Comparison of ENCODE assay signal across 8 cellular contexts in genomic region chr16:17476414-17477259, GRCh38. TPM values are rescaled to one million over a fixed set of nuclear protein-coding genes. Genes with fewer than 3 reads are reported as not detected.
DNase-seq lines count a peak whose midpoint lies in the region; ATAC-seq and TF ChIP-seq lines count a peak whose summit lies in the region.

No MANE protein-coding gene starts in this region.

- peaks cover 25% of the 10 kb centered on the region for H3K27me3 ChIP-seq in adipocyte (replicated peaks; ENCODE audit: control insufficient read depth, insufficient read depth, low read length)
- H3K27me3 ChIP-seq in smooth muscle cell (ENCODE audit: low read depth): no peaks in the 10 kb centered on the region

- no peak for ATAC-seq in HG03097 (IDR thresholded peaks at IDR 0.05; ENCODE audit: low FRiP score, unreplicated experiment)

- H3K79me2 ChIP-seq in smooth muscle cell (ENCODE audit: low read depth): no peaks in the 10 kb centered on the region

- peak; percentile 10 to 35 for DNase-seq in NOMO-1 (lab: John Stamatoyannopoulos, UW; ENCODE audit: unreplicated experiment in 2 of 2)
- no peak for DNase-seq in NOMO-1 treated with dmso at 0.1 percent for 144 hours (lab: John Stamatoyannopoulos, UW; ENCODE audit: unreplicated experiment)
- peak; percentile 85 for DNase-seq in HuH-7 (ENCODE audit: low spot score)
- DNase-seq in RKO (ENCODE audit: low spot score): peak; percentile 73
- peak; percentile 89 for DNase-seq in adipocyte (ENCODE audit: low read depth)
- peak; percentile 69 for DNase-seq in hepatic stellate cell (ENCODE audit: low spot score)
- no peak for DNase-seq in smooth muscle cell (lab: John Stamatoyannopoulos, UW; ENCODE audit: unreplicated experiment)

- H3K36me3 ChIP-seq in adipocyte (ENCODE audit: control insufficient read depth, insufficient read depth, low read length, severe bottlenecking) (no peaks in the 10 kb centered on the region), smooth muscle cell (ENCODE audit: low read depth) (no peaks in the 10 kb centered on the region)

- H3K4me1 ChIP-seq in adipocyte (ENCODE audit: control insufficient read depth, insufficient read depth, low read length) (peaks cover 24% of the 10 kb centered on the region), smooth muscle cell (ENCODE audit: low read depth) (peaks cover 4% of the 10 kb centered on the region)

- peaks cover 5% of the 10 kb centered on the region for H3K9me3 ChIP-seq in adipocyte (ENCODE audit: control insufficient read depth, low read length)
- H3K9me3 ChIP-seq in smooth muscle cell (replicated peaks; ENCODE audit: low read depth): no peaks in the 10 kb centered on the region

- no peak overlapping the region for H3K9ac ChIP-seq in adipocyte (ENCODE audit: low read length)
- no peak overlapping the region for H3K9ac ChIP-seq in smooth muscle cell (ENCODE audit: low read depth)

- H3K27ac ChIP-seq in smooth muscle cell (ENCODE audit: low read depth): no peak overlapping the region

- H3F3A ChIP-seq in smooth muscle cell (ENCODE audit: low read depth): peaks cover 6% of the 10 kb centered on the region

- peak; percentile 59 for TF ChIP-seq CTCF in smooth muscle cell (IDR thresholded peaks at IDR 0.05; ENCODE audit: borderline replicate concordance, insufficient read depth, poor library complexity, severe bottlenecking)

- no peak overlapping the region for H3K4me3 ChIP-seq in adipocyte (ENCODE audit: low read length)
- no peak overlapping the region for H3K4me3 ChIP-seq in smooth muscle cell

- 37% methylated on average over 11 of the region's 11 CpGs for WGBS in smooth muscle cell (ENCODE audit: low lambda C conversion rate)

- H2AFZ ChIP-seq in smooth muscle cell (ENCODE audit: low read depth): no peak overlapping the region

- no peaks in the 10 kb centered on the region for H4K20me1 ChIP-seq in smooth muscle cell (ENCODE audit: low read depth)

- H3K4me2 ChIP-seq in smooth muscle cell: no peak overlapping the region

RNA-seq across cellular contexts. Expression of gene XYLT1, which starts 5.9 kb away (rescaled TPM):
- total RNA-seq in smooth muscle cell: 19.9 and 22.4 TPM in 2 replicates
- polyA plus RNA-seq in smooth muscle cell: 8.2 and 9.5 TPM in 2 replicates

Comparison
In these comparisons a context has a peak if more than half of its experiments do, and no peak if none do; other contexts are left out.
1. DNase-seq: peak in NOMO-1 (2 of 2), HuH-7 (single experiment), RKO (single experiment), adipocyte (single experiment) and hepatic stellate cell (single experiment); none in NOMO-1 treated with dmso at 0.1 percent for 144 hours (single experiment) and smooth muscle cell (single experiment).